23 cellular contexts compared by ENCODE assay signal in genomic region chr2:108305901-108306300, GRCh38. TPM values are rescaled to one million over a fixed set of nuclear protein-coding genes. Genes with fewer than 3 reads are reported as not detected.
DNase-seq lines count a peak whose midpoint lies in the region; ATAC-seq and TF ChIP-seq lines count a peak whose summit lies in the region.
"Had no signal": no experiment of that assay in that cellular context is flagged by ENCODE, and none has a peak within 500 bp of the region (broad histone marks: within the 10 kb centered on the region; RNA-seq: fewer than 3 reads in every experiment).

No MANE protein-coding gene starts in this region.

- H3K4me3 ChIP-seq in Loucy (ENCODE audit: low read length, poor library complexity, severe bottlenecking) (no peak overlapping the region), astrocyte of the spinal cord (ENCODE audit: low read depth, low read length) (no peak overlapping the region), sigmoid colon (no peak overlapping the region), right cardiac atrium (ENCODE audit: low read length) (no peak overlapping the region)
- H3K4me3 ChIP-seq in naive thymus-derived CD4-positive, alpha-beta T cell (ENCODE audit: low read length) = no peak overlapping the region
- H3K4me3 ChIP-seq: K562 had no signal

- H3K27ac ChIP-seq in sigmoid colon (no peak overlapping the region), right cardiac atrium (ENCODE audit: low read length) (no peak overlapping the region)
- no peak overlapping the region for H3K27ac ChIP-seq in naive thymus-derived CD4-positive, alpha-beta T cell (ENCODE audit: low read depth, low read length)
- H3K27ac ChIP-seq: C4-2B had no signal

- no peaks in the 10 kb centered on the region for H3K27me3 ChIP-seq in Loucy (ENCODE audit: insufficient read depth, low read length, poor library complexity, severe bottlenecking)
- no peaks in the 10 kb centered on the region for H3K27me3 ChIP-seq in sigmoid colon
- H3K27me3 ChIP-seq in naive thymus-derived CD4-positive, alpha-beta T cell (ENCODE audit: control insufficient read depth in 2 of 2, insufficient read depth in 2 of 2, low read length in 2 of 2) = no peaks in the 10 kb centered on the region
- no peaks in the 10 kb centered on the region for H3K27me3 ChIP-seq in right cardiac atrium (ENCODE audit: control insufficient read depth, insufficient read depth)

- peaks cover 4 to 10% (median 5%) of the 10 kb centered on the region in 5 donors for H3K27me3 Mint-ChIP-seq in naive thymus-derived CD4-positive, alpha-beta T cell

- POLR2A ChIA-PET in naive thymus-derived CD4-positive, alpha-beta T cell (lab: Charles Lee) = no interaction called here

- DNase-seq in ELR (ENCODE audit: low read depth) (peak; percentile 75), astrocyte of the spinal cord (ENCODE audit: low read depth, low spot score) (peak; percentile 45), kidney tubule cell (ENCODE audit: low spot score) (peak; percentile 36), sigmoid colon (no peak), right cardiac atrium (no peak), activated T-cell treated with anti-CD3 and anti-CD28 coated beads for 4 hours (no peak)
- DNase-seq in naive thymus-derived CD4-positive, alpha-beta T cell = no peak
- DNase-seq: Calu3; CD8-positive, alpha-beta memory T cell; DMS153; GF-D8; MV-4-11; NCI-H1417; NCI-H1694 treated with DMSO at 0.1 percent for 48 hours; NCI-H2081 treated with DMSO at 0.1 percent for 48 hours; NCI-H2171 treated with DMSO at 0.1 percent for 48 hours; NCI-H524 treated with DMSO at 0.1 percent for 48 hours; OCI-M1; Right ventricle myocardium superior had no signal

- no peak for TF ChIP-seq POLR2A in sigmoid colon (IDR thresholded peaks at IDR 0.05)

- H3F3A ChIP-seq in Loucy (ENCODE audit: low read depth) = no peaks in the 10 kb centered on the region

- no peak overlapping the region for H3K27ac Mint-ChIP-seq in naive thymus-derived CD4-positive, alpha-beta T cell
- H3K27ac Mint-ChIP-seq: CD8-positive, alpha-beta memory T cell had no signal

- CTCF ChIA-PET in naive thymus-derived CD4-positive, alpha-beta T cell (lab: Charles Lee) = no interaction called here

- H3K9me3 ChIP-seq in Loucy (ENCODE audit: insufficient read depth, low read depth, low read length) (no peaks in the 10 kb centered on the region), sigmoid colon (no peaks in the 10 kb centered on the region), right cardiac atrium (ENCODE audit: control insufficient read depth, low read length) (no peaks in the 10 kb centered on the region)
- H3K9me3 ChIP-seq in naive thymus-derived CD4-positive, alpha-beta T cell (ENCODE audit: control insufficient read depth in 2 of 3, low read length in 3 of 3) = no peaks in the 10 kb centered on the region

- WGBS in sigmoid colon, 2 donors = 93 to 96% methylated on average over 2 of the region's 2 CpGs
- WGBS in right cardiac atrium = 88% methylated on average over 2 of the region's 2 CpGs

- no peak overlapping the region for H2AFZ ChIP-seq in Loucy (ENCODE audit: low read length)

- H3K9ac ChIP-seq in Loucy (ENCODE audit: low read depth, low read length, poor library complexity, severe bottlenecking) = no peak overlapping the region

- no peaks in the 10 kb centered on the region for H3K79me2 ChIP-seq in Loucy (ENCODE audit: insufficient read depth, low read length)

- no peak for ATAC-seq in naive thymus-derived CD4-positive, alpha-beta T cell
- ATAC-seq in right cardiac atrium = no peak
- ATAC-seq: K562 had no signal

- TF ChIP-seq CTCF in Loucy (conservative IDR thresholded peaks at IDR 0.05; ENCODE audit: low read length) (no peak), astrocyte of the spinal cord (IDR thresholded peaks at IDR 0.05; ENCODE audit: low read depth, low read length) (no peak), sigmoid colon (IDR thresholded peaks at IDR 0.05) (no peak)

- peaks cover 0 to 7% (median 0%) of the 10 kb centered on the region in 7 donors for H3K4me1 Mint-ChIP-seq in naive thymus-derived CD4-positive, alpha-beta T cell
- H3K4me1 Mint-ChIP-seq: CD8-positive, alpha-beta memory T cell had no signal

- H3K4me3 Mint-ChIP-seq in naive thymus-derived CD4-positive, alpha-beta T cell = no peak overlapping the region
- H3K4me3 Mint-ChIP-seq: CD8-positive, alpha-beta memory T cell had no signal

- intact Hi-C loops in sigmoid colon (cut with DNase I) = no loop called here
- intact Hi-C loops in naive thymus-derived CD4-positive, alpha-beta T cell (cut with micrococcal nuclease) = no loop called here
- intact Hi-C loops in right cardiac atrium (cut with DNase I) = no loop called here

- H3K9me2 ChIP-seq in Loucy (replicated peaks; ENCODE audit: low read depth, low read length) = no peaks in the 10 kb centered on the region

- TF ChIP-seq EP300 in sigmoid colon (IDR thresholded peaks at IDR 0.05) = no peak

- H3K4me1 ChIP-seq in Loucy (ENCODE audit: insufficient read depth, low read length, poor library complexity, severe bottlenecking) (peaks cover 18% of the 10 kb centered on the region), sigmoid colon (no peaks in the 10 kb centered on the region), right cardiac atrium (ENCODE audit: control insufficient read depth, insufficient read depth, low read length) (no peaks in the 10 kb centered on the region)
- no peaks in the 10 kb centered on the region for H3K4me1 ChIP-seq in naive thymus-derived CD4-positive, alpha-beta T cell (ENCODE audit: control insufficient read depth in 2 of 2, insufficient read depth in 2 of 2, low read length in 2 of 2)

- H3K9me3 Mint-ChIP-seq in naive thymus-derived CD4-positive, alpha-beta T cell = peaks cover 0 to 4% (median 0%) of the 10 kb centered on the region in 11 donors

- peak overlapping the region; percentile 57 for H3K4me2 ChIP-seq in Loucy (ENCODE audit: low read depth, low read length, poor library complexity, severe bottlenecking)

- H3K36me3 ChIP-seq in Loucy (ENCODE audit: insufficient read depth, low read length) = no peaks in the 10 kb centered on the region
- no peaks in the 10 kb centered on the region for H3K36me3 ChIP-seq in sigmoid colon
- H3K36me3 ChIP-seq in naive thymus-derived CD4-positive, alpha-beta T cell (ENCODE audit: control insufficient read depth in 2 of 3, insufficient read depth in 3 of 3, low read length in 3 of 3) = no peaks in the 10 kb centered on the region

- H3K36me3 Mint-ChIP-seq in naive thymus-derived CD4-positive, alpha-beta T cell = no peaks in the 10 kb centered on the region
- H3K36me3 Mint-ChIP-seq: CD8-positive, alpha-beta memory T cell had no signal

- H4K20me1 ChIP-seq in Loucy (ENCODE audit: insufficient read depth, low read length, poor library complexity, severe bottlenecking) = no peaks in the 10 kb centered on the region

- in situ Hi-C loops in astrocyte of the spinal cord (cut with HindIII; ENCODE audit: low sequenced_read_pairs) = no loop called here

RNA-seq across cellular contexts. Expression of gene SULT1C2, which starts 17.2 kb away (rescaled TPM):
- total RNA-seq in sigmoid colon = under 1 TPM in 1 of 4 donors, not detected in 3; 0.28 TPM
- 1 to 10 TPM in 1 of 3 donors, under 1 TPM in 1, not detected in 1; 0.67 to 1.8 TPM for polyA plus RNA-seq in sigmoid colon
- not detected for total RNA-seq in naive thymus-derived CD4-positive, alpha-beta T cell
- not detected for polyA plus RNA-seq in naive thymus-derived CD4-positive, alpha-beta T cell
- 1 to 10 TPM in 1 of 4 donors, under 1 TPM in 3; 0.20 to 2.4 (median 0.83) TPM for total RNA-seq in right cardiac atrium
- 0.27 TPM for polyA plus RNA-seq in right cardiac atrium
- total RNA-seq: CD8-positive, alpha-beta memory T cell; RPMI7951 had no signal
- polyA plus RNA-seq: CD8-positive, alpha-beta memory T cell; K562 had no signal

Comparison
In these comparisons a context has a peak if more than half of its experiments do, and no peak if none do; other contexts are left out.
1. DNase-seq: peak in ELR (single experiment), astrocyte of the spinal cord (single experiment) and kidney tubule cell (single experiment); none in sigmoid colon (single experiment), naive thymus-derived CD4-positive, alpha-beta T cell (0 of 9), right cardiac atrium (0 of 3) and activated T-cell treated with anti-CD3 and anti-CD28 coated beads for 4 hours (single experiment).